Comparison of ENCODE assay signal across 8 cellular contexts in the genomic region with DNA sequence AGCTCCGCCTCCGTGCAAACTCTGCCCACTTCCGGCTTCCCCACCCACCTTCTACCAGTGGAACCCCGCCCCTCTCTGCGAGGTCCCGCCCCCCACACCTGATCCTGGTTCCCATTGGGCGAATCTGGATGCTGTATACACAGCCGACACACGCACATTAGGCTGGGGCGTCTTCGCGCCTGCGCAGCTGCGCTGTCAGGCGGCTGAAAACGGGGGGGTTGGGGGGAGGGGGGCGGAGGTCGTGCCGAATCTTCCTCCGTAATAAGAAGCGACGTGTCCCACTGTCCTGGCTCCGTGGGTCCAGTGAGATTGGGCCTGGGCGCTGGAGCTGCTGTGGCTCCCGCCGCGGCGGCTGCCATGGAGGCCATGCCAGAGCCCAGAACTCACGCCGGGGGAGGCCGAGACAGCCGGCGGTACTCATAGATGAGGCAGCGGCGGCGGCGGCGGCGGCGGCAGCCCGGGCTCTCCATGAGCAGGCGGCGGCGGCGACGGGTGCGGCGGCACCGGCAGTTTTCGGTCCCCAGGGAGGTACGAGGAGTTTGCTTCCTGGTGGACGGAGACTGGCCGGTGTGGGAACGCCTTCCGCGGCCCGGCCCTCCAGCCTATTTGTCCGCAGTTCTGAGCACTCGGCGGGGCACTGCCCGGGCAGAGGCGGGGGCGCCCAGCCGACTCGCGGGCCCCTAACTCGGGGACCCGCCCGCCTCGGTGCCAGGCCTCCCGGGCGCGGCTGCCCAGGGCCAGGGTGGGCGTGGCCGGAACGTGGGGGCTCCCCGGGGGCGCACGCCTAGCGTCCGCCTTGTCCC.
A peak's percentile ranks its signal among the peaks of the same experiment; 100 is the strongest.
DNase-seq lines count a peak whose midpoint lies in the region; ATAC-seq, FAIRE-seq and TF ChIP-seq lines count a peak whose summit lies in the region.

No MANE protein-coding gene starts in this region.

- peak overlapping the region; percentile 66 for H3K4me3 ChIP-seq in fibroblast of pulmonary artery (replicated peaks; ENCODE audit: low read depth, low read length)

- TF ChIP-seq POLR2A in H54 (IDR thresholded peaks at IDR 0.05; ENCODE audit: low read depth, low read length): peak; percentile 56; the same call in 1 of the 2 replicates

- peak overlapping the region; percentile 82 for H3K4me3 Mint-ChIP-seq in natural killer cell treated with Interleukin-12 subunit alpha and Interleukin-12 subunit beta and Interleukin-15 and Interleukin-18, amount 100 ng/mL, for 72 hours

- peak overlapping the region; percentile 96 for H3K27ac ChIP-seq in RWPE1

- H3K27me3 Mint-ChIP-seq in natural killer cell treated with Interleukin-12 subunit alpha and Interleukin-12 subunit beta and Interleukin-15 and Interleukin-18, amount 100 ng/mL, for 72 hours: no peaks in the 10 kb centered on the region

- H3K9me3 Mint-ChIP-seq in natural killer cell treated with Interleukin-12 subunit alpha and Interleukin-12 subunit beta and Interleukin-15 and Interleukin-18, amount 100 ng/mL, for 72 hours: no peaks in the 10 kb centered on the region

- FAIRE-seq in H54 (lab: Jason Lieb, UNC): peak; percentile 69

- CTCF ChIA-PET in RWPE1 (lab: Yijun Ruan, JAX): interaction anchor here (0.6 kb wide), 1 partner anchor 1862 kb away, joined by 3 read pairs; no protein-coding TSS in a partner anchor

- POLR2A ChIA-PET in RWPE1 (lab: Yijun Ruan, JAX; ENCODE audit: low non-redundant PET): interaction anchor here (0.7 kb wide), 2 partner anchors 12 to 233 kb away, joined by 4 to 5 read pairs; no protein-coding TSS in a partner anchor

- H3K36me3 Mint-ChIP-seq in natural killer cell treated with Interleukin-12 subunit alpha and Interleukin-12 subunit beta and Interleukin-15 and Interleukin-18, amount 100 ng/mL, for 72 hours: peaks cover under 1% of the 10 kb centered on the region

- TF ChIP-seq CTCF in RWPE1 (conservative IDR thresholded peaks at IDR 0.05; ENCODE audit: low read depth): no peak
- TF ChIP-seq CTCF in fibroblast of pulmonary artery (IDR thresholded peaks at IDR 0.05; ENCODE audit: low read length, missing control alignments): no peak

- peak; percentile 90 for DNase-seq in ELF-1 (ENCODE audit: low read depth, low spot score)
- peak; percentile 75 for DNase-seq in H54 (ENCODE audit: insufficient read length, low spot score)
- peak; percentile 95 for DNase-seq in LoVo (ENCODE audit: low spot score)
- peak; percentile 98 for DNase-seq in RWPE1 (ENCODE audit: low spot score)
- peak; percentile 96 for DNase-seq in activated T-helper 9 cell treated with anti-CD3 and anti-CD28 coated beads, Interleukin-2, amount 50 U/mL, for 16 hours (ENCODE audit: low read depth)
- peak; percentile 97 for DNase-seq in fibroblast of pulmonary artery (ENCODE audit: low read depth)
- DNase-seq in natural killer cell treated with Interleukin-12 subunit alpha and Interleukin-12 subunit beta and Interleukin-15 and Interleukin-18, amount 100 ng/mL, for 72 hours (ENCODE audit: low spot score): peak; percentile 94
- DNase-seq in stimulated activated naive CD4-positive, alpha-beta T cell treated with Interleukin-2 at 50 U/mL for 16 hours (lab: John Stamatoyannopoulos, UW): peak; percentile 97

- peak; percentile 99 for ATAC-seq in natural killer cell treated with Interleukin-12 subunit alpha and Interleukin-12 subunit beta and Interleukin-15 and Interleukin-18, amount 100 ng/mL, for 72 hours

- H3K4me1 Mint-ChIP-seq in natural killer cell treated with Interleukin-12 subunit alpha and Interleukin-12 subunit beta and Interleukin-15 and Interleukin-18, amount 100 ng/mL, for 72 hours (ENCODE audit: low read depth in 2 of 2): peaks cover 8 to 19% of the 10 kb centered on the region in 2 donors

- H3K27ac Mint-ChIP-seq in natural killer cell treated with Interleukin-12 subunit alpha and Interleukin-12 subunit beta and Interleukin-15 and Interleukin-18, amount 100 ng/mL, for 72 hours: peak overlapping the region; percentile 85 to 87

Comparison
In these comparisons a context has a peak if more than half of its experiments do, and no peak if none do; other contexts are left out.
1. Peak in every context shown above with its lines: DNase-seq, ATAC-seq, H3K4me3 ChIP-seq and H3K27ac ChIP-seq.